ENCODE assay signal across 20 cellular contexts in genomic region chr3:196555295-196555694, GRCh38. TPM values are rescaled to one million over a fixed set of nuclear protein-coding genes. Genes with fewer than 3 reads are reported as not detected.
A peak's percentile ranks its signal among the peaks of the same experiment; 100 is the strongest.
DNase-seq lines count a peak whose midpoint lies in the region; ATAC-seq, FAIRE-seq and TF ChIP-seq lines count a peak whose summit lies in the region.
"Had no signal": no experiment of that assay in that cellular context is flagged by ENCODE, and none has a peak within 500 bp of the region (broad histone marks: within the 10 kb centered on the region; RNA-seq: fewer than 3 reads in every experiment).

No MANE protein-coding gene starts in this region.

- H2BK20ac ChIP-seq in IMR-90 (ENCODE audit: low read depth, low read length) = no peak overlapping the region

- DNase-seq in IMR-90 (peak; percentile 24), memory B cell (ENCODE audit: low spot score in 2 of 2) (no peak), NCI-H69 (lab: John Stamatoyannopoulos, UW) (no peak), urothelium cell line (ENCODE audit: low spot score) (no peak)
- DNase-seq: AML-193; Caco-2; CD4-positive, alpha-beta T cell; H7; NCI-H1417 treated with DMSO at 0.1 percent for 48 hours; NCI-H187 treated with DMSO at 0.1 percent for 48 hours; NCI-H345; NCI-H524 treated with DMSO at 0.1 percent for 48 hours; Peyer's patch had no signal

- H3K4ac ChIP-seq in IMR-90 (ENCODE audit: low read depth, low read length) = no peak overlapping the region

- peaks cover 4% of the 10 kb centered on the region for H3K36me3 Mint-ChIP-seq in memory B cell

- no peak overlapping the region for H2BK15ac ChIP-seq in IMR-90 (ENCODE audit: low read depth, low read length)

- H3K9me1 ChIP-seq in IMR-90 (ENCODE audit: insufficient read depth, low read length) = peaks cover 4% of the 10 kb centered on the region

- H3K36me3 ChIP-seq in BLaER1 treated with 17β-estradiol and CSF1 and Interleukin-3, amounts not matched to agents 10 nM and 100 nM = peaks cover 6 to 47% (median 22%) of the 10 kb centered on the region in 11 experiments; a peak in 18 of 22 replicates
- 0 out of 2 replicates have a peak, but pooled peaks cover 4% of the 10 kb centered on the region for H3K36me3 ChIP-seq in IMR-90 (ENCODE audit: control insufficient read depth, insufficient read depth, low read length)

- no peak for TF ChIP-seq RAD21 in IMR-90 (IDR thresholded peaks at IDR 0.05; ENCODE audit: low read length)

- intact Hi-C loops in IMR-90 (cut with micrococcal nuclease) = no loop called here

- peaks cover 16 to 41% (median 24%) of the 10 kb centered on the region in 10 experiments for H3K4me1 ChIP-seq in BLaER1 treated with 17β-estradiol and CSF1 and Interleukin-3, amounts not matched to agents 10 nM and 100 nM
- H3K4me1 ChIP-seq in IMR-90 (ENCODE audit: control insufficient read depth, insufficient read depth, low read length) = no peaks in the 10 kb centered on the region
- H3K4me1 ChIP-seq: Caco-2, Peyer's patch had no signal

- no peak overlapping the region for H3K14ac ChIP-seq in IMR-90 (replicated peaks; ENCODE audit: low read depth, low read length)

- CTCF ChIA-PET in IMR-90 (lab: Yijun Ruan, JAX) = interaction anchor here (0.7 kb wide), 1 partner anchor 13 kb away, joined by 4 read pairs; no protein-coding TSS in a partner anchor

- no peak for FAIRE-seq in urothelium cell line (lab: Jason Lieb, UNC)
- FAIRE-seq: G401.6, K562 had no signal

- H3K27me3 ChIP-seq in BLaER1 treated with 17β-estradiol and CSF1 and Interleukin-3, amounts not matched to agents 10 nM and 100 nM = no peaks in the 10 kb centered on the region
- no peaks in the 10 kb centered on the region for H3K27me3 ChIP-seq in IMR-90 (ENCODE audit: control insufficient read depth, insufficient read depth, low read length)
- H3K27me3 ChIP-seq: Peyer's patch had no signal

- no peak overlapping the region for H2AK9ac ChIP-seq in IMR-90 (replicated peaks; ENCODE audit: low read depth, low read length, poor library complexity)

- no peak for TF ChIP-seq CTCF in IMR-90 (conservative IDR thresholded peaks at IDR 0.05; ENCODE audit: low read depth, low read length)

- in situ Hi-C loops in IMR-90 (cut with MboI; ENCODE audit: low sequenced_read_pairs) = no loop called here

- no peak overlapping the region for H3K9ac ChIP-seq in BLaER1 treated with 17β-estradiol and CSF1 and Interleukin-3, amounts not matched to agents 10 nM and 100 nM
- H3K9ac ChIP-seq in IMR-90 (ENCODE audit: low read depth, low read length) = no peak overlapping the region

- no peak overlapping the region for H4K5ac ChIP-seq in IMR-90 (ENCODE audit: low read depth, low read length)

- H3K27me3 Mint-ChIP-seq in memory B cell = no peaks in the 10 kb centered on the region
- H3K27me3 Mint-ChIP-seq: CD4-positive, alpha-beta T cell had no signal

- WGBS in IMR-90 (ENCODE audit: extremely low coverage in 2 of 2, insufficient read length in 1 of 2), 2 experiments = no CpG with 5 or more reads among the region's 3 CpGs

- no peak overlapping the region for H2AFZ ChIP-seq in IMR-90 (replicated peaks; ENCODE audit: low read length, poor library complexity)

- no peak overlapping the region for H4K91ac ChIP-seq in IMR-90 (ENCODE audit: insufficient read depth, low read depth, low read length)

- H3K4me3 ChIP-seq in BLaER1 treated with 17β-estradiol and CSF1 and Interleukin-3, amounts not matched to agents 10 nM and 100 nM = no peak overlapping the region
- no peak overlapping the region for H3K4me3 ChIP-seq in IMR-90 (ENCODE audit: insufficient read depth, low read depth, low read length)
- H3K4me3 ChIP-seq: K562, Peyer's patch had no signal

- H3K27ac ChIP-seq in BLaER1 treated with 17β-estradiol and CSF1 and Interleukin-3, amounts not matched to agents 10 nM and 100 nM = peak overlapping the region in 4 of 11 experiments; percentile 38 to 65 (median 54); a peak in 1 of 22 replicates
- no peak overlapping the region for H3K27ac ChIP-seq in IMR-90 (ENCODE audit: insufficient read depth, low read length)
- H3K27ac ChIP-seq: Peyer's patch had no signal

- dilution Hi-C loops in IMR-90 (cut with HindIII; ENCODE audit: low sequenced_read_pairs, unreplicated experiment) = no loop called here

- no peak overlapping the region for H2BK5ac ChIP-seq in IMR-90 (ENCODE audit: low read depth, low read length, poor library complexity, severe bottlenecking)

- peaks cover 16% of the 10 kb centered on the region for H3K4me1 Mint-ChIP-seq in memory B cell

- POLR2A ChIA-PET in IMR-90 (lab: Charles Lee; ENCODE audit: unreplicated experiment) = no interaction called here

- H3K56ac ChIP-seq in IMR-90 (ENCODE audit: extremely low read depth, insufficient read depth, low read length) = no peak overlapping the region

- no peak overlapping the region for H2BK120ac ChIP-seq in IMR-90 (ENCODE audit: low read depth, low read length)

- no peak overlapping the region for H3K23ac ChIP-seq in IMR-90 (ENCODE audit: low read depth, low read length)

- TF ChIP-seq POLR2A in IMR-90 (IDR thresholded peaks at IDR 0.05; ENCODE audit: low read depth, low read length) = no peak

- peak overlapping the region in 10 of 11 experiments; percentile 50 to 81 (median 67); a peak in 17 of 22 replicates for H3K4me2 ChIP-seq in BLaER1 treated with 17β-estradiol and CSF1 and Interleukin-3, amounts not matched to agents 10 nM and 100 nM
- H3K4me2 ChIP-seq in IMR-90 (ENCODE audit: low read depth, low read length) = no peak overlapping the region

- no peaks in the 10 kb centered on the region for H3K9me3 Mint-ChIP-seq in memory B cell

- H3K27ac Mint-ChIP-seq in memory B cell = peak overlapping the region; percentile 76
- H3K27ac Mint-ChIP-seq: CD4-positive, alpha-beta T cell had no signal

- no peak overlapping the region for H4K8ac ChIP-seq in IMR-90 (ENCODE audit: low read depth in 2 of 2, low read length in 2 of 2)

- H2AK5ac ChIP-seq in IMR-90 (ENCODE audit: low read depth, low read length) = no peak overlapping the region

- no peak overlapping the region for H3K18ac ChIP-seq in IMR-90 (ENCODE audit: low read depth, low read length)

- no TSS peak for BruUV-seq in IMR-90 (replicated peaks; lab: Mats Ljungman, UMichigan)

- no peak overlapping the region for H3K4me3 Mint-ChIP-seq in memory B cell
- H3K4me3 Mint-ChIP-seq: CD4-positive, alpha-beta T cell had no signal

- H4K20me1 ChIP-seq in BLaER1 treated with 17β-estradiol and CSF1 and Interleukin-3, amounts not matched to agents 10 nM and 100 nM = no peaks in the 10 kb centered on the region
- H4K20me1 ChIP-seq in IMR-90 (ENCODE audit: insufficient read depth, low read length) = no peaks in the 10 kb centered on the region

- peaks cover 13 to 31% (median 27%) of the 10 kb centered on the region in 11 experiments for H3K9me3 ChIP-seq in BLaER1 treated with 17β-estradiol and CSF1 and Interleukin-3, amounts not matched to agents 10 nM and 100 nM (replicated peaks in 1 of 11)
- H3K9me3 ChIP-seq in IMR-90 (ENCODE audit: control insufficient read depth, insufficient read depth, low read length) = no peaks in the 10 kb centered on the region
- H3K9me3 ChIP-seq: Peyer's patch had no signal

- peak; percentile 32; the same call in 1 of the 2 replicates for ATAC-seq in IMR-90 (ENCODE audit: low read depth)
- no peak for ATAC-seq in SK-N-SH treated with all-trans-retinoic acid at 6 μM for 48 hours
- no peak for ATAC-seq in memory B cell (ENCODE audit: low read depth)
- ATAC-seq in GM18868 (IDR thresholded peaks at IDR 0.05; ENCODE audit: unreplicated experiment) = no peak
- ATAC-seq in HG02870 (IDR thresholded peaks at IDR 0.05; ENCODE audit: unreplicated experiment) = no peak
- ATAC-seq: K562 had no signal

- peaks cover 10 to 11% of the 10 kb centered on the region in 2 experiments; a peak in 3 of 4 replicates for H3K79me1 ChIP-seq in IMR-90 (ENCODE audit: low read depth in 1 of 2, low read length in 2 of 2)

TF ChIP-seq in IMR-90, 13 proteins besides CTCF, POLR2A, EP300 and RAD21 (continues in another document):
- TF ChIP-seq RFX5 (IDR thresholded peaks at IDR 0.05; ENCODE audit: low read depth, low read length) = no peak
- TF ChIP-seq MXI1 (IDR thresholded peaks at IDR 0.05; ENCODE audit: borderline replicate concordance, low read depth, low read length) = no peak
- TF ChIP-seq MAZ (IDR thresholded peaks at IDR 0.05; ENCODE audit: borderline replicate concordance, low read depth, low read length) = no peak
- no peak for TF ChIP-seq SMC3 (IDR thresholded peaks at IDR 0.05; ENCODE audit: low read depth, low read length)
- no peak for TF ChIP-seq FOS (IDR thresholded peaks at IDR 0.05; ENCODE audit: low read depth, low read length)
- no peak for TF ChIP-seq CHD1 (IDR thresholded peaks at IDR 0.05; ENCODE audit: low read depth, low read length)
- no peak for TF ChIP-seq CEBPB (IDR thresholded peaks at IDR 0.05; ENCODE audit: low read depth, low read length)

TF ChIP-seq in SK-N-SH treated with all-trans-retinoic acid at 6 μM for 48 hours, 23 proteins besides CTCF, POLR2A, EP300 and RAD21:
- TF ChIP-seq ISL1 (CRISPR knock-in tag; IDR thresholded peaks at IDR 0.05) (peak; percentile 84), PPARA (CRISPR knock-in tag; IDR thresholded peaks at IDR 0.05; ENCODE audit: borderline replicate concordance) (no peak)
TF ChIP-seq in SK-N-SH treated with all-trans-retinoic acid at 6 μM for 48 hours: peak in this region for 1.

RNA-seq across cellular contexts. Expression of gene WDR53, which starts 13.1 kb away (rescaled TPM):
- total RNA-seq in IMR-90 (2012; rRNA removed) = 5.7 and 6.4 TPM in 2 replicates
- polyA plus RNA-seq in IMR-90 (2012; rRNA removed) = 5.3 and 5.9 TPM in 2 replicates
- polyA plus RNA-seq in IMR-90 (2012; cell fraction: cytosol; rRNA removed) = 1.1 and 3.2 TPM in 2 replicates
- 0.75 and 3.9 TPM in 2 replicates for polyA plus RNA-seq in IMR-90 (2012; cell fraction: nucleus; rRNA removed; ENCODE audit: low replicate concordance)

RNA-seq across cellular contexts. Expression of gene FBXO45, which starts 13.2 kb away (rescaled TPM):
- 5.0 and 11.7 TPM in 2 replicates for total RNA-seq in IMR-90 (2012; rRNA removed)
- polyA plus RNA-seq in IMR-90 (2012; rRNA removed) = 3.1 and 3.8 TPM in 2 replicates
- 0.70 and 0.81 TPM in 2 replicates for polyA plus RNA-seq in IMR-90 (2012; cell fraction: cytosol; rRNA removed)
- 0.33 and 0.91 TPM in 2 replicates for polyA plus RNA-seq in IMR-90 (2012; cell fraction: nucleus; rRNA removed; ENCODE audit: low replicate concordance)

RNA-seq across cellular contexts. Expression of gene SMCO1, which starts 40.1 kb away (rescaled TPM):
- not detected in 2 replicates for total RNA-seq in IMR-90 (2012; rRNA removed)
- polyA plus RNA-seq in IMR-90 (2012; rRNA removed) = not detected in 2 replicates
- polyA plus RNA-seq in IMR-90 (2012; cell fraction: cytosol; rRNA removed) = not detected in 2 replicates
- 0.03 TPM in 1 of 2 replicates, not detected in the other for polyA plus RNA-seq in IMR-90 (2012; cell fraction: nucleus; rRNA removed; ENCODE audit: low replicate concordance)
- total RNA-seq: Caco-2; CD4-positive, alpha-beta T cell; H7; Peyer's patch; T-helper 1 cell treated with Interleukin-12 subunit alpha and Interleukin-12 subunit beta and Interleukin-4 antibody, amounts not matched to agents 30 ng/mL and 1 ng/mL, for 36 hours had no signal

RNA-seq across cellular contexts. Expression of gene RNF168, which starts 51.7 kb away (rescaled TPM):
- 15.2 and 18.1 TPM in 2 replicates for total RNA-seq in IMR-90 (2012; rRNA removed)
- 2.5 TPM in 2 replicates for polyA plus RNA-seq in IMR-90 (2012; rRNA removed)
- 0.81 and 1.3 TPM in 2 replicates for polyA plus RNA-seq in IMR-90 (2012; cell fraction: cytosol; rRNA removed)
- 1.3 and 3.3 TPM in 2 replicates for polyA plus RNA-seq in IMR-90 (2012; cell fraction: nucleus; rRNA removed; ENCODE audit: low replicate concordance)
